ENCODE assay signal across 31 cellular contexts in genomic region chr16:72962347-72962746, GRCh38.
"Had no signal": no experiment of that assay in that cellular context is flagged by ENCODE, and none has a peak within 500 bp of the region (broad histone marks: within the 10 kb centered on the region; RNA-seq: fewer than 3 reads in every experiment).

No MANE protein-coding gene starts in this region.

- H3K4me1 ChIP-seq: foreskin keratinocyte, gastroesophageal sphincter had no signal

- H3K36me3 Mint-ChIP-seq: activated naive CD8-positive, alpha-beta T cell had no signal

- H3K9me3 ChIP-seq: body of pancreas, esophagus muscularis mucosa, gastroesophageal sphincter had no signal

- H3K9me3 Mint-ChIP-seq: activated B cell treated with CpG ODN at 0.5 μM for 24 hours; activated CD8-positive, alpha-beta T cell treated with anti-CD3 and anti-CD28 coated beads for 36 hours; activated T-cell treated with anti-CD3 and anti-CD28 coated beads, Interleukin-2, amount 50 U/mL, for 4 hours; T-helper 2 cell treated with Interferon-gamma antibody and Interleukin-4, amounts not matched to agents 5 μg/mL and 100 μg/mL, for 36 hours had no signal

- DNase-seq: activated B cell treated with CpG ODN at 0.5 μM for 24 hours; activated CD4-positive, alpha-beta T cell treated with anti-CD3 and anti-CD28 coated beads for 48 hours; activated CD4-positive, alpha-beta T cell treated with anti-CD3 and anti-CD28 coated beads, Interleukin-2, amount 50 U/mL, for 1 hour; activated CD4-positive, alpha-beta T cell treated with anti-CD3 and anti-CD28 coated beads, Interleukin-2, amount 50 U/mL, for 48 hours; activated CD8-positive, alpha-beta memory T cell treated with anti-CD3 and anti-CD28 coated beads for 24 hours; activated CD8-positive, alpha-beta T cell treated with anti-CD3 and anti-CD28 coated beads for 36 hours; activated effector memory CD4-positive, alpha-beta T cell treated with Interleukin-2 at 50 U/mL for 16 hours; activated gamma-delta T cell treated with Interleukin-2 at 50 U/mL for 16 hours; activated naive CD4-positive, alpha-beta T cell treated with anti-CD3 and anti-CD28 coated beads, Interleukin-2, amount 50 U/mL, for 16 hours; activated naive CD4-positive, alpha-beta T cell treated with Interleukin-2 at 50 U/mL for 16 hours; activated T-cell treated with anti-CD3 and anti-CD28 coated beads, Interleukin-2, amount 50 U/mL, for 4 hours; amniotic stem cell; anterior cingulate cortex; body of pancreas; caudate nucleus; cortex of kidney; dermis blood vessel endothelial cell; effector CD4-positive, alpha-beta T cell; effector memory CD8-positive, alpha-beta T cell; erythroblast; foreskin keratinocyte; head of caudate nucleus; T-helper 17 cell; T1000; WERI-Rb-1 had no signal

- H3K4me3 ChIP-seq: body of pancreas, esophagus muscularis mucosa, gastroesophageal sphincter had no signal

- H3K4me1 Mint-ChIP-seq: activated B cell treated with CpG ODN at 0.5 μM for 24 hours; activated T-helper 17 cell treated with anti-CD3 and anti-CD28 coated beads, Interleukin-2, amount 50 U/mL, for 72 hours; T-helper 17 cell had no signal

- H3K27ac Mint-ChIP-seq: activated B cell treated with CpG ODN at 0.5 μM for 24 hours; activated CD8-positive, alpha-beta T cell treated with anti-CD3 and anti-CD28 coated beads for 36 hours; activated naive CD8-positive, alpha-beta T cell; activated T-helper 17 cell treated with anti-CD3 and anti-CD28 coated beads, Interleukin-2, amount 50 U/mL, for 72 hours; effector memory CD8-positive, alpha-beta T cell; T-helper 17 cell; T-helper 2 cell treated with Interferon-gamma antibody and Interleukin-4, amounts not matched to agents 5 μg/mL and 100 μg/mL, for 36 hours had no signal

- ATAC-seq: activated CD4-positive, CD25-positive, alpha-beta regulatory T cell treated with anti-CD3 and anti-CD28 coated beads, Interleukin-2, amount 50 U/mL, for 24 hours; activated CD8-positive, alpha-beta T cell treated with anti-CD3 and anti-CD28 coated beads for 36 hours; activated T-cell treated with anti-CD3 and anti-CD28 coated beads, Interleukin-2, amount 50 U/mL, for 4 hours; activated T-helper 17 cell treated with anti-CD3 and anti-CD28 coated beads, Interleukin-2, amount 50 U/mL, for 72 hours; body of pancreas; effector memory CD8-positive, alpha-beta T cell; foreskin keratinocyte; gastroesophageal sphincter; T-helper 17 cell had no signal

- H3K27ac ChIP-seq: body of pancreas, esophagus muscularis mucosa, foreskin keratinocyte, gastroesophageal sphincter, WERI-Rb-1 had no signal

- H3K27me3 Mint-ChIP-seq: activated B cell treated with CpG ODN at 0.5 μM for 24 hours; activated CD8-positive, alpha-beta T cell treated with anti-CD3 and anti-CD28 coated beads for 36 hours; activated naive CD8-positive, alpha-beta T cell; activated T-helper 17 cell treated with anti-CD3 and anti-CD28 coated beads, Interleukin-2, amount 50 U/mL, for 72 hours; effector memory CD8-positive, alpha-beta T cell had no signal

- H3K4me3 Mint-ChIP-seq: activated B cell treated with CpG ODN at 0.5 μM for 24 hours; activated CD8-positive, alpha-beta T cell treated with anti-CD3 and anti-CD28 coated beads for 36 hours; activated naive CD8-positive, alpha-beta T cell; activated T-cell treated with anti-CD3 and anti-CD28 coated beads, Interleukin-2, amount 50 U/mL, for 4 hours; activated T-helper 17 cell treated with anti-CD3 and anti-CD28 coated beads, Interleukin-2, amount 50 U/mL, for 72 hours; effector memory CD8-positive, alpha-beta T cell; T-helper 17 cell; T-helper 2 cell treated with Interferon-gamma antibody and Interleukin-4, amounts not matched to agents 5 μg/mL and 100 μg/mL, for 36 hours had no signal

- H3K27me3 ChIP-seq: body of pancreas, esophagus muscularis mucosa, foreskin keratinocyte, gastroesophageal sphincter had no signal
